In the genomic region with DNA sequence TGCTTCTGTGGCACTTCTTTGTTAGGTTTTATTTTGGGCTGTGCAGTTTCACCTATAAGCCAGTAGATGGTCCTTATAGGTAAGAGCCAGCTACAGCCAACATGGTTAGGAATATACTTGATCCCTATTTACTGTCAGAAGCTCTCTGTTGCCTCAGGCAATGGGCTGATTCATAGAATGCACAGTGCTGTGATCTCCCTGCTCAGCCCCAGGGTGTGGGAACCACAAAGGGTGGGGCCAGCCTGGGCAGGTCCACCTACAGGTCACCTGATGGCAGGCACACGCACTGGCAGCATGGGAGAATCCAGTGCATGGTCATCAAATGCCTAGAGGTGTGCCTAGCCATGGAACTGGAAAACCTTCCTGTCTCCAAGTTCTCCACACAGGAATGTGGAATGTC, we compare ENCODE assay signal across 20 cellular contexts.
DNase-seq lines count a peak whose midpoint lies in the region; ATAC-seq and TF ChIP-seq lines count a peak whose summit lies in the region.
"Had no signal": no experiment of that assay in that cellular context is flagged by ENCODE, and none has a peak within 500 bp of the region (broad histone marks: within the 10 kb centered on the region; RNA-seq: fewer than 3 reads in every experiment).

No MANE protein-coding gene starts in this region.

- H3K4me3 ChIP-seq in GM23248, result no peak overlapping the region
- H3K4me3 ChIP-seq in PC-3 (ENCODE audit: low read length), result no peak overlapping the region
- no peak overlapping the region for H3K4me3 ChIP-seq in epithelial cell of proximal tubule (ENCODE audit: low read depth, low read length)
- no peak overlapping the region for H3K4me3 ChIP-seq in SK-N-SH (ENCODE audit: low read depth in 2 of 2, low read length in 1 of 2)
- H3K4me3 ChIP-seq in OCI-LY7 (ENCODE audit: low read depth, low read length, poor library complexity, severe bottlenecking), result no peak overlapping the region
- H3K4me3 ChIP-seq: Peyer's patch, thoracic aorta had no signal

- H2AFZ ChIP-seq in GM23248 (no peak overlapping the region), PC-3 (ENCODE audit: low read length) (no peak overlapping the region), SK-N-SH (ENCODE audit: low read depth) (no peak overlapping the region), OCI-LY7 (ENCODE audit: low read length) (no peak overlapping the region)

- CTCF ChIA-PET in PC-3 (lab: Charles Lee), result interaction anchor here (0.6 kb wide), 1 partner anchor 52 kb away, joined by 3 read pairs; no protein-coding TSS in a partner anchor
- CTCF ChIA-PET in SK-N-SH (lab: Yijun Ruan, JAX), result interaction anchor here (1.2 kb wide), 1 partner anchor 8 kb away, joined by 3 read pairs; no protein-coding TSS in a partner anchor
- CTCF ChIA-PET in OCI-LY7 (lab: Charles Lee; ENCODE audit: unreplicated experiment), result no interaction called here

- BruUV-seq in PC-3 (replicated peaks; lab: Mats Ljungman, UMichigan), result no TSS peak
- no TSS peak for BruUV-seq in OCI-LY7 (replicated peaks; lab: Mats Ljungman, UMichigan)

- peak; percentile 71 for ATAC-seq in PC-3
- no peak for ATAC-seq in HG03095 (IDR thresholded peaks at IDR 0.05; ENCODE audit: unreplicated experiment)
- ATAC-seq: activated CD4-positive, alpha-beta T cell treated with anti-CD3 and anti-CD28 coated beads for 36 hours; activated CD8-positive, alpha-beta memory T cell treated with anti-CD3 and anti-CD28 coated beads, Interleukin-2, amount 10 ng/mL, durations not matched to agents 7 days and 5 days; CD8-positive, alpha-beta T cell; left ventricle myocardium superior had no signal

- H4K20me1 ChIP-seq in GM23248 (ENCODE audit: insufficient read depth), result no peaks in the 10 kb centered on the region
- no peaks in the 10 kb centered on the region for H4K20me1 ChIP-seq in PC-3 (ENCODE audit: low read length)
- no peaks in the 10 kb centered on the region for H4K20me1 ChIP-seq in SK-N-SH (ENCODE audit: insufficient read depth)
- H4K20me1 ChIP-seq in OCI-LY7 (ENCODE audit: insufficient read depth, low read length), result no peaks in the 10 kb centered on the region

- H3K27me3 ChIP-seq in GM23248 (replicated peaks; ENCODE audit: insufficient read depth), result no peaks in the 10 kb centered on the region
- no peaks in the 10 kb centered on the region for H3K27me3 ChIP-seq in PC-3 (ENCODE audit: low read length)
- H3K27me3 ChIP-seq in SK-N-SH (ENCODE audit: insufficient read depth), result no peaks in the 10 kb centered on the region
- H3K27me3 ChIP-seq: Peyer's patch had no signal

- H3K79me2 ChIP-seq in GM23248 (ENCODE audit: insufficient read depth) (no peaks in the 10 kb centered on the region), PC-3 (ENCODE audit: low read length) (no peaks in the 10 kb centered on the region), SK-N-SH (ENCODE audit: insufficient read depth) (no peaks in the 10 kb centered on the region), OCI-LY7 (ENCODE audit: insufficient read depth, low read depth, low read length) (no peaks in the 10 kb centered on the region)

- TF ChIP-seq CTCF in PC-3 (conservative IDR thresholded peaks at IDR 0.05; ENCODE audit: low read depth, low read length), result peak; percentile 29; the same call in 1 of the 2 replicates
- no peak for TF ChIP-seq CTCF in epithelial cell of proximal tubule (conservative IDR thresholded peaks at IDR 0.05; ENCODE audit: low read depth, low read length)
- TF ChIP-seq CTCF in SK-N-SH (IDR thresholded peaks at IDR 0.05), result no peak
- no peak for TF ChIP-seq CTCF in OCI-LY7 (conservative IDR thresholded peaks at IDR 0.05; ENCODE audit: low read length)

- H3K9me2 ChIP-seq in GM23248 (ENCODE audit: insufficient read depth) (no peaks in the 10 kb centered on the region), PC-3 (replicated peaks; ENCODE audit: low read length) (no peaks in the 10 kb centered on the region), SK-N-SH (no peaks in the 10 kb centered on the region), OCI-LY7 (ENCODE audit: insufficient read depth, low read length) (no peaks in the 10 kb centered on the region)

- H3K9me3 ChIP-seq in GM23248 (ENCODE audit: low read depth) (no peaks in the 10 kb centered on the region), PC-3 (ENCODE audit: low read length) (no peaks in the 10 kb centered on the region), SK-N-SH (no peaks in the 10 kb centered on the region), OCI-LY7 (ENCODE audit: low read length) (no peaks in the 10 kb centered on the region)
- H3K9me3 ChIP-seq: Peyer's patch, thoracic aorta had no signal

- 76 to 93% methylated on average over 1 of the region's 1 CpG for WGBS in GM23248 (ENCODE audit: low coverage in 1 of 2, low lambda C conversion rate in 2 of 2, missing lambda C conversion rate in 2 of 2), 2 experiments
- 60% methylated on average over 1 of the region's 1 CpG for WGBS in SK-N-SH (ENCODE audit: low lambda C conversion rate)

- no peak for TF ChIP-seq EP300 in SK-N-SH (IDR thresholded peaks at IDR 0.05; ENCODE audit: borderline replicate concordance in 1 of 2, low read depth in 1 of 2, low read length in 1 of 2)

- POLR2A ChIA-PET in PC-3 (lab: Charles Lee; ENCODE audit: unreplicated experiment), result interaction anchor here (0.6 kb wide), 1 partner anchor 258 kb away, joined by 3 read pairs; a partner anchor contains a TSS
- POLR2A ChIA-PET in SK-N-SH (lab: Yijun Ruan, JAX), result no interaction called here
- POLR2A ChIA-PET in OCI-LY7 (lab: Charles Lee), result interaction anchor here (1.4 kb wide), 1 partner anchor 8 kb away, joined by 4 read pairs; no protein-coding TSS in a partner anchor

- H3F3A ChIP-seq in GM23248 (ENCODE audit: insufficient read depth) (no peaks in the 10 kb centered on the region), PC-3 (ENCODE audit: low read length, unreplicated experiment) (no peaks in the 10 kb centered on the region), SK-N-SH (replicated peaks; ENCODE audit: insufficient read depth) (peaks cover 13% of the 10 kb centered on the region)

- H3K36me3 ChIP-seq in GM23248 (ENCODE audit: low read depth) (no peaks in the 10 kb centered on the region), PC-3 (ENCODE audit: low read depth, low read length) (no peaks in the 10 kb centered on the region), SK-N-SH (replicated peaks in 1 of 2; ENCODE audit: control insufficient read depth in 1 of 2, insufficient read depth in 2 of 2, low read length in 1 of 2) (no peaks in the 10 kb centered on the region), OCI-LY7 (ENCODE audit: insufficient read depth, low read length) (no peaks in the 10 kb centered on the region)
- H3K36me3 ChIP-seq: Peyer's patch, thoracic aorta had no signal

- in situ Hi-C loops in GM23248 (cut with MboI), result loop anchor here (25.0 kb wide), 1 partner anchor 247 kb away; a partner anchor contains a TSS

- TF ChIP-seq RAD21 in SK-N-SH (IDR thresholded peaks at IDR 0.05; ENCODE audit: low read length), result no peak

- intact Hi-C loops in PC-3 (cut with micrococcal nuclease), result no loop called here
- intact Hi-C loops in OCI-LY7 (cut with micrococcal nuclease; ENCODE audit: unreplicated experiment), result no loop called here

- H3K9ac ChIP-seq in GM23248 (no peak overlapping the region), PC-3 (ENCODE audit: low read length) (no peak overlapping the region), SK-N-SH (no peak overlapping the region)

- H3K27ac ChIP-seq in GM23248 (no peak overlapping the region), PC-3 (ENCODE audit: low read length) (no peak overlapping the region), SK-N-SH (ENCODE audit: low read depth in 2 of 2, low read length in 1 of 2) (no peak overlapping the region), OCI-LY7 (ENCODE audit: low read depth, low read length, poor library complexity, severe bottlenecking) (no peak overlapping the region)
- H3K27ac ChIP-seq: HL-60, Peyer's patch, thoracic aorta had no signal

- H3K4me1 ChIP-seq in GM23248 (ENCODE audit: insufficient read depth) (no peaks in the 10 kb centered on the region), PC-3 (ENCODE audit: insufficient read depth, low read length) (0 out of 2 replicates have a peak, but pooled peaks cover 4% of the 10 kb centered on the region), SK-N-SH (ENCODE audit: control insufficient read depth in 1 of 2, insufficient read depth in 2 of 2, low read depth in 1 of 2, low read length in 1 of 2) (no peaks in the 10 kb centered on the region), OCI-LY7 (ENCODE audit: insufficient read depth, low read length, poor library complexity, severe bottlenecking) (no peaks in the 10 kb centered on the region)
- H3K4me1 ChIP-seq: Peyer's patch had no signal

- no peak overlapping the region for H3K4me2 ChIP-seq in GM23248 (ENCODE audit: unreplicated experiment)
- H3K4me2 ChIP-seq in PC-3 (ENCODE audit: low read length), result no peak overlapping the region
- no peak overlapping the region for H3K4me2 ChIP-seq in SK-N-SH
- H3K4me2 ChIP-seq in OCI-LY7 (ENCODE audit: low read length), result no peak overlapping the region

- DNase-seq in GM23248 (peak; percentile 27), PC-3 (peak; percentile 78), epithelial cell of proximal tubule (ENCODE audit: low read depth) (peak; percentile 31), renal cortical epithelial cell (ENCODE audit: low read depth) (peak; percentile 62), SK-N-SH (no peak), OCI-LY7 (ENCODE audit: low spot score) (no peak)
- DNase-seq: activated CD4-positive, alpha-beta T cell treated with anti-CD3 and anti-CD28 coated beads for 36 hours; activated CD8-positive, alpha-beta memory T cell treated with anti-CD3 and anti-CD28 coated beads, Interleukin-2, amount 10 ng/mL, durations not matched to agents 7 days and 5 days; activated naive CD8-positive, alpha-beta T cell treated with anti-CD3 and anti-CD28 coated beads for 36 hours; CD8-positive, alpha-beta T cell; DMS79 treated with DMSO at 0.1 percent for 48 hours; effector memory CD4-positive, alpha-beta T cell; left ventricle myocardium superior; NCI-H1694 treated with DMSO at 0.1 percent for 48 hours; NCI-H2227 treated with DMSO at 0.1 percent for 48 hours; Peyer's patch; stimulated activated naive CD4-positive, alpha-beta T cell had no signal

TF ChIP-seq in SK-N-SH, 30 proteins besides CTCF, POLR2A, EP300 and RAD21 (continues in another document):
- TF ChIP-seq TAF1 (IDR thresholded peaks at IDR 0.05; ENCODE audit: borderline replicate concordance, low read depth, low read length) (no peak), JUND (IDR thresholded peaks at IDR 0.05) (no peak)

Comparison
In these comparisons a context has a peak if more than half of its experiments do, and no peak if none do; other contexts are left out.
1. DNase-seq: peak in GM23248 (single experiment), PC-3 (single experiment), epithelial cell of proximal tubule (single experiment) and renal cortical epithelial cell (single experiment); none in SK-N-SH (single experiment) and OCI-LY7 (single experiment).